ENCODE assay signal across 21 cellular contexts in the genomic region with DNA sequence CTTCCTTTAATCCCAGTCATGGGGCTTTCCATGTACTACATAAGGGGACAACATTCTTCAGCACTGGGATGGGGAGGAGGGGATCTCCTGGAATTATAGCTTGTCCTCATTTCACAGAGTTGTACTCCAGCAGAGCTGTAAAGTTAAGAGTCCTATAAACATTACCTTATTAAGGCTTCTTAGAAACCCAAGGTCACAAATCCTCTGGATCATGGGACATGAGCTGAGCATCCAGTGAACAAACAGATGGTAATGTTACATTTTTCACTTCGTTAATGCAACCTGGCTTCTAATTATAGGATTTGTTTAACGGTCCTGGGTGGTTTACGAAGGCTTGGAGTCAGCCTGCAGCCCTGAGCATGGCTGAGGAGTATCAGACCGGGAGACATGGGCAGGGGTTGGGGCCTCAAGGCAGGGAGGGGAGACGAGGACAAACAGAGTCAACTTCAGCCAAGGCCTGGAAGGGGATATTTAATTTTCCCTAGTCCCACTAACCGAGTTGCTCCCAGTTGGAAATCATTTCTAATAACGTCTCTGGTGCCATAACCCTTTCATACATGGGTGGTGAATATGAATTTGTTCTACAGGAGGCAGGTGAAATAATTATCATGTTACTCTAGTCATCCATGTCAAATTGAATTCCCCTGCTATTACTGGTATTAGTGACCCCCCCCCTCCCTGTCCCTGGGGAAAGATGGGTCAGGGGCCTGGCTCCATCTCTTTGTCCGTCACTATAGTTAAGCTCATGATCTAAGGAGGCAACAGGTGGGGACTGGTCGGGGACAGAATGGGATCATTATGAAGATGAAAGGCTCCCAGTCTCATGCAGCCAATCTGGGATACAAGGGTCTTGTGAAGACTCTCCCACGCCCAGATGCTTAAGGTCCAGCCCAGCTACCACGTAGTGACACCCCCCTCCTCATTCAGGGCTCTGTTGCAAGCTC. TPM values are rescaled to one million over a fixed set of nuclear protein-coding genes. Genes with fewer than 3 reads are reported as not detected.
DNase-seq lines count a peak whose midpoint lies in the region; ATAC-seq, FAIRE-seq and TF ChIP-seq lines count a peak whose summit lies in the region.
"Had no signal": no experiment of that assay in that cellular context is flagged by ENCODE, and none has a peak within 500 bp of the region (broad histone marks: within the 10 kb centered on the region; RNA-seq: fewer than 3 reads in every experiment).

No MANE protein-coding gene starts in this region.

- intact Hi-C loops in ascending aorta (cut with DNase I) = no loop called here

- H3K36me3 ChIP-seq in ascending aorta (no peaks in the 10 kb centered on the region), muscle layer of colon (ENCODE audit: insufficient read depth, low read length) (no peaks in the 10 kb centered on the region), skeletal muscle tissue (ENCODE audit: control insufficient read depth in 3 of 3, insufficient read depth in 3 of 3, low read length in 3 of 3) (no peaks in the 10 kb centered on the region)

- H3K4me1 ChIP-seq in ascending aorta (peaks cover 20 to 48% of the 10 kb centered on the region in 2 donors), muscle layer of colon (ENCODE audit: insufficient read depth, low read length) (peaks cover 72% of the 10 kb centered on the region), skeletal muscle tissue (ENCODE audit: control insufficient read depth in 3 of 3, insufficient read depth in 3 of 3, low read length in 3 of 3) (peaks cover 27 to 36% (median 31%) of the 10 kb centered on the region in 3 donors)

- no peak for ATAC-seq in GM21526 (IDR thresholded peaks at IDR 0.05; ENCODE audit: low FRiP score, unreplicated experiment)
- ATAC-seq: activated naive CD8-positive, alpha-beta T cell treated with anti-CD3 and anti-CD28 coated beads, Interleukin-2, amount 50 U/mL, for 24 hours; stimulated activated naive CD8-positive, alpha-beta T cell treated with anti-CD3 and anti-CD28 coated beads, Interleukin-15, amount 100 ng/mL, for 72 hours; T-helper 17 cell had no signal

- H3K27ac ChIP-seq in ascending aorta = peak overlapping the region; percentile 93 to 98
- peak overlapping the region; percentile 94 for H3K27ac ChIP-seq in muscle layer of colon (ENCODE audit: low read depth, low read length)
- peak overlapping the region; percentile 67 for H3K27ac ChIP-seq in skeletal muscle tissue (ENCODE audit: low read depth, low read length)
- H3K27ac ChIP-seq in caudate nucleus (ENCODE audit: low read depth, low read length) = no peak overlapping the region

- H3K9me3 ChIP-seq in ascending aorta = no peaks in the 10 kb centered on the region
- H3K9me3 ChIP-seq in muscle layer of colon (ENCODE audit: low read length) = no peaks in the 10 kb centered on the region
- no peaks in the 10 kb centered on the region for H3K9me3 ChIP-seq in skeletal muscle tissue (ENCODE audit: control insufficient read depth in 3 of 3, low read length in 3 of 3)

- H3K9ac ChIP-seq in muscle layer of colon (ENCODE audit: low read length) = peak overlapping the region; percentile 68
- H3K9ac ChIP-seq in skeletal muscle tissue (ENCODE audit: low read depth in 1 of 3, low read length in 3 of 3) = no peak overlapping the region

- no peaks in the 10 kb centered on the region for H3K27me3 ChIP-seq in ascending aorta
- H3K27me3 ChIP-seq in muscle layer of colon (ENCODE audit: control insufficient read depth in 1 of 2, insufficient read depth in 2 of 2, low read length in 2 of 2) = no peaks in the 10 kb centered on the region
- no peaks in the 10 kb centered on the region for H3K27me3 ChIP-seq in skeletal muscle tissue (ENCODE audit: control insufficient read depth in 3 of 3, insufficient read depth in 3 of 3, low read length in 3 of 3)

- TF ChIP-seq CTCF in D721Med (IDR thresholded peaks at IDR 0.05; ENCODE audit: insufficient read depth, missing control alignments) = no peak
- TF ChIP-seq CTCF in ascending aorta (IDR thresholded peaks at IDR 0.05) = no peak

- H3K4me3 ChIP-seq in ascending aorta (no peak overlapping the region), muscle layer of colon (ENCODE audit: low read depth in 1 of 2, low read length in 2 of 2) (peak overlapping the region in 1 of 2 donors; percentile 6), skeletal muscle tissue (ENCODE audit: low read length in 3 of 3) (no peak overlapping the region)

- DNase-seq in D721Med (ENCODE audit: insufficient read length, low spot score) = no peak
- no peak for DNase-seq in ascending aorta (ENCODE audit: low spot score in 2 of 2)
- no peak for DNase-seq in hippocampal formation (lab: John Stamatoyannopoulos, UW)
- no peak for DNase-seq in iPS-NIHi11 (ENCODE audit: low spot score)
- no peak for DNase-seq in caudate nucleus (lab: John Stamatoyannopoulos, UW)
- DNase-seq: activated CD4-positive, CD25-positive, alpha-beta regulatory T cell; activated naive CD8-positive, alpha-beta T cell treated with anti-CD3 and anti-CD28 coated beads, Interleukin-2, amount 50 U/mL, for 24 hours; effector CD4-positive, alpha-beta T cell; NCI-H1436 treated with DMSO at 0.1 percent for 48 hours; SHP77; stimulated activated naive CD8-positive, alpha-beta T cell treated with anti-CD3 and anti-CD28 coated beads, Interleukin-15, amount 100 ng/mL, for 72 hours; T-helper 17 cell had no signal

- FAIRE-seq in D721Med (lab: Jason Lieb, UNC) = peak; percentile 89
- FAIRE-seq: bronchial epithelial cell had no signal

RNA-seq across cellular contexts. Expression of a gene that starts 10.7 kb away (rescaled TPM):
- total RNA-seq in ascending aorta (46.8 TPM), skeletal muscle tissue (247 TPM)
- total RNA-seq: activated CD8-positive, alpha-beta memory T cell treated with anti-CD3 and anti-CD28 coated beads for 36 hours; activated T-helper 1 cell treated with anti-CD3 and anti-CD28 coated beads, Interleukin-12 subunit alpha, Interleukin-12 subunit beta, Interleukin-2, Interleukin-4 antibody, amounts not matched to agents 30 ng/mL and 10 ng/mL and 1 ng/mL, durations not matched to agents 14 hours and 24 hours and 36 hours; bronchial epithelial cell; fibroblast of lung; M059J; pulmonary artery endothelial cell; T-helper 17 cell had no signal

RNA-seq across cellular contexts. Expression of a gene that starts 32.0 kb away (rescaled TPM):
- 1.5 TPM for total RNA-seq in ascending aorta
- total RNA-seq in skeletal muscle tissue = 3.7 TPM

RNA-seq across cellular contexts. Expression of a gene that starts 44.5 kb away (rescaled TPM):
- 7.8 TPM for total RNA-seq in ascending aorta
- 14.1 TPM for total RNA-seq in skeletal muscle tissue
